ENCODE assay signal across 32 cellular contexts in the genomic region with DNA sequence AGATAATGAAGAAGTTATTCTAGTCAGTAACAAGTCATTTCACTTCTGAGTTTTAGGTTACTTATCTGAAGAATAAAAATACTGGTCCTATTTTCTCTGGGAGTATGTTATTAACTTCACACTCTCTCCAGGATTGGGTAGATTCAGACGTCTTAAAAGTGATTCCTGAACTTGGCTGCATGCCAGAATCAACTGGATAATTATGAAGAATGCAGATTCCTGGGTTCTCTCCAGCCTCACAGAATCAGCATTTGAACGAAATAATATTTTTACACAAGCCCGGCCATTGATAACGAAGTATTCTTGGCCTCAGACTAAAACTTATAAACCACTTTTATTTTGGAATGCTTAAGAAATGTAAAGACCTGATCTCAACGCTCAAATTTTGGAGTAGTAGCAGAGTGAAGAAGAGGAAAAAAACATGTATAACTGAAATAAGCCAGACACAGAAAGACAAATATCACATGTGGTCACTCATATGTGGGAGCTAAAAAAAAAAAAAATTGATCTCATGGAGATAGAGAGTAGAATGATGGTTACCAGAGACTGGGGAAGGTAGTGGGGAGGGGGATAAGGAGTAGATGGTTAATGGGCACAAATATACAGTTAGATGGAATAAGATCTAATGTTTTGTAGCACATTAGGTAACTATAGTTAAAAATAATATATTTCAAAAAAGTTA.
"Had no signal": no experiment of that assay in that cellular context is flagged by ENCODE, and none has a peak within 500 bp of the region (broad histone marks: within the 10 kb centered on the region; RNA-seq: fewer than 3 reads in every experiment).

No MANE protein-coding gene starts in this region.

- H3K27me3 ChIP-seq: brain microvascular endothelial cell, MG63 had no signal

- H3K9me3 ChIP-seq: MG63 had no signal

- H3K4me2 ChIP-seq: PC-9 had no signal

- FAIRE-seq: colon, RCC 7860, TTC549 had no signal

- H3K36me3 ChIP-seq: brain microvascular endothelial cell, MG63 had no signal

- ATAC-seq: activated CD4-positive, alpha-beta T cell treated with anti-CD3 and anti-CD28 coated beads for 36 hours; Right ventricle myocardium inferior had no signal

- DNase-seq: activated CD4-positive, alpha-beta memory T cell treated with anti-CD3 and anti-CD28 coated beads for 36 hours; activated CD4-positive, alpha-beta T cell treated with anti-CD3 and anti-CD28 coated beads for 36 hours; activated CD4-positive, alpha-beta T cell treated with anti-CD3 and anti-CD28 coated beads, Interleukin-2, amount 10 ng/mL, durations not matched to agents 7 days and 5 days; activated CD8-positive, alpha-beta memory T cell treated with anti-CD3 and anti-CD28 coated beads, Interleukin-2, amount 50 U/mL, for 4 hours; activated effector memory CD4-positive, alpha-beta T cell treated with anti-CD3 and anti-CD28 coated beads, Interleukin-2, amount 50 U/mL, for 16 hours; activated naive CD4-positive, alpha-beta T cell; activated naive CD4-positive, alpha-beta T cell treated with anti-CD3 and anti-CD28 coated beads, Interleukin-2, amount 50 U/mL, for 16 hours; activated naive CD8-positive, alpha-beta T cell treated with anti-CD3 and anti-CD28 coated beads for 36 hours; activated T-cell treated with anti-CD3 and anti-CD28 coated beads, Interleukin-2, amount 50 U/mL, for 48 hours; amniotic stem cell; aorta; brain microvascular endothelial cell; central memory CD4-positive, alpha-beta T cell; Kasumi-1; KG1; MG63; NCI-H1048; NCI-H1436; NCI-H1694; NCI-H1930; NCI-H2081 treated with DMSO at 0.1 percent for 48 hours; NCI-H226; NCI-H446 treated with DMSO at 0.1 percent for 48 hours; NCI-H524; NK-92 treated with Interleukin-12 subunit alpha and Interleukin-12 subunit beta, amount 100 ng/mL, for 24 hours; PC-9; SIG-M5 had no signal

- H3K4me3 ChIP-seq: MG63, PC-9 had no signal

- H3K27ac ChIP-seq: brain microvascular endothelial cell, PC-9, RWPE1 had no signal

- H2AFZ ChIP-seq: PC-9 had no signal
